ENCODE assay signal across 25 cellular contexts in the genomic region with DNA sequence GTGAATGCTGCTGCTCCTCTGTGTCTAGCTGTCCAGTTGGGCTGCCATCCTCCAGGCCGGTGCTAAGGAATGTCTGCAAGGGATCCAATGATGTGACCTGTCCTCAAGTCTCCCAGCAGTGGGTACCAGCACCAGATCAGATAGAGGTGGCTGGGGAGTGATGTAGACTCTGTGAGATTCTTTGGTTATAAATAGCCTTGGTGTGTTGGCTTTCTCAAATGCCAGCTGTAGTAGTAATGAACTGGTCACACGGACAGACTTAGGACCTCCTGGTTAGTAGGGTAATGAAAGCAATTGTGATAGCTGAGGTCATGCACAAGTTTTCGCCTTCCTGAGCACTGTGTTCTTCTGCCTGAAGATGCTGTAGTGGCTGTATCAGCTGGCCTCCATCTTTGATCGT.
"Had no signal": no experiment of that assay in that cellular context is flagged by ENCODE, and none has a peak within 500 bp of the region (broad histone marks: within the 10 kb centered on the region; RNA-seq: fewer than 3 reads in every experiment).

No MANE protein-coding gene starts in this region.

- H3K4me2 ChIP-seq: hepatocyte had no signal

- FAIRE-seq: endometrium, frontal cortex, islet of Langerhans, pancreas had no signal

- H3K27ac Mint-ChIP-seq: memory B cell; naive B cell; natural killer cell treated with Interleukin-12 subunit alpha and Interleukin-12 subunit beta and Interleukin-15 and Interleukin-18, amount 100 ng/mL, for 72 hours; stimulated activated naive B cell treated with anti-CD40 and anti-IgM and Interleukin-4, amounts not matched to agents 10 μg/mL and 1 μg/mL and 100 μg/mL, for 72 hours; stimulated activated naive CD8-positive, alpha-beta T cell treated with anti-CD3 and anti-CD28 coated beads, Interleukin-15, Interleukin-2, amounts not matched to agents 100 ng/mL and 50 ng/mL, for 24 hours had no signal

- H3K27ac ChIP-seq: coronary artery, hepatocyte, neutrophil, pancreas, sigmoid colon, skin epidermis, spleen, thoracic aorta, transverse colon, upper lobe of right lung, uterus had no signal

- DNase-seq: dermis blood vessel endothelial cell; effector memory CD4-positive, alpha-beta T cell; erythroblast; left colon; naive B cell; pancreas; sigmoid colon; spleen; stimulated activated naive B cell treated with anti-CD40 and anti-IgM and Interleukin-4, amounts not matched to agents 10 μg/mL and 1 μg/mL and 100 μg/mL, for 72 hours; transverse colon; upper lobe of right lung; uterus had no signal

- H3K27me3 ChIP-seq: hepatocyte, pancreas, sigmoid colon, transverse colon, upper lobe of right lung, uterus had no signal

- H3K4me3 ChIP-seq: coronary artery, hepatocyte, lung, pancreas, sigmoid colon, skin epidermis, spleen, thoracic aorta, transverse colon, upper lobe of right lung, uterus had no signal

- ATAC-seq: left colon; natural killer cell treated with Interleukin-12 subunit alpha and Interleukin-12 subunit beta and Interleukin-15 and Interleukin-18, amount 100 ng/mL, for 72 hours; stimulated activated naive B cell treated with anti-CD40 and anti-IgM and Interleukin-4, amounts not matched to agents 10 μg/mL and 1 μg/mL and 100 μg/mL, for 72 hours; upper lobe of right lung had no signal

- H3K4me1 ChIP-seq: sigmoid colon, spleen, upper lobe of right lung, uterus had no signal

- H2AFZ ChIP-seq: hepatocyte had no signal

- H3K4me1 Mint-ChIP-seq: neural crest cell had no signal

- H3K79me2 ChIP-seq: hepatocyte had no signal

- H3K36me3 ChIP-seq: neutrophil, pancreas, sigmoid colon, spleen, thoracic aorta, transverse colon, upper lobe of right lung, uterus had no signal

- H3K9me3 Mint-ChIP-seq: naive B cell; natural killer cell treated with Interleukin-12 subunit alpha and Interleukin-12 subunit beta and Interleukin-15 and Interleukin-18, amount 100 ng/mL, for 72 hours; neural crest cell; stimulated activated naive CD8-positive, alpha-beta T cell treated with anti-CD3 and anti-CD28 coated beads, Interleukin-15, Interleukin-2, amounts not matched to agents 100 ng/mL and 50 ng/mL, for 24 hours had no signal

- H3K36me3 Mint-ChIP-seq: naive B cell; natural killer cell treated with Interleukin-12 subunit alpha and Interleukin-12 subunit beta and Interleukin-15 and Interleukin-18, amount 100 ng/mL, for 72 hours; stimulated activated naive B cell treated with anti-CD40 and anti-IgM and Interleukin-4, amounts not matched to agents 10 μg/mL and 1 μg/mL and 100 μg/mL, for 72 hours had no signal

- H3K4me3 Mint-ChIP-seq: memory B cell; naive B cell; natural killer cell treated with Interleukin-12 subunit alpha and Interleukin-12 subunit beta and Interleukin-15 and Interleukin-18, amount 100 ng/mL, for 72 hours; neural crest cell; stimulated activated naive B cell treated with anti-CD40 and anti-IgM and Interleukin-4, amounts not matched to agents 10 μg/mL and 1 μg/mL and 100 μg/mL, for 72 hours; stimulated activated naive CD8-positive, alpha-beta T cell treated with anti-CD3 and anti-CD28 coated beads, Interleukin-15, Interleukin-2, amounts not matched to agents 100 ng/mL and 50 ng/mL, for 24 hours had no signal

- H3K9me3 ChIP-seq: neutrophil, pancreas, sigmoid colon, spleen, thoracic aorta, transverse colon, upper lobe of right lung, uterus had no signal
